13 cellular contexts compared by ENCODE assay signal in the genomic region with DNA sequence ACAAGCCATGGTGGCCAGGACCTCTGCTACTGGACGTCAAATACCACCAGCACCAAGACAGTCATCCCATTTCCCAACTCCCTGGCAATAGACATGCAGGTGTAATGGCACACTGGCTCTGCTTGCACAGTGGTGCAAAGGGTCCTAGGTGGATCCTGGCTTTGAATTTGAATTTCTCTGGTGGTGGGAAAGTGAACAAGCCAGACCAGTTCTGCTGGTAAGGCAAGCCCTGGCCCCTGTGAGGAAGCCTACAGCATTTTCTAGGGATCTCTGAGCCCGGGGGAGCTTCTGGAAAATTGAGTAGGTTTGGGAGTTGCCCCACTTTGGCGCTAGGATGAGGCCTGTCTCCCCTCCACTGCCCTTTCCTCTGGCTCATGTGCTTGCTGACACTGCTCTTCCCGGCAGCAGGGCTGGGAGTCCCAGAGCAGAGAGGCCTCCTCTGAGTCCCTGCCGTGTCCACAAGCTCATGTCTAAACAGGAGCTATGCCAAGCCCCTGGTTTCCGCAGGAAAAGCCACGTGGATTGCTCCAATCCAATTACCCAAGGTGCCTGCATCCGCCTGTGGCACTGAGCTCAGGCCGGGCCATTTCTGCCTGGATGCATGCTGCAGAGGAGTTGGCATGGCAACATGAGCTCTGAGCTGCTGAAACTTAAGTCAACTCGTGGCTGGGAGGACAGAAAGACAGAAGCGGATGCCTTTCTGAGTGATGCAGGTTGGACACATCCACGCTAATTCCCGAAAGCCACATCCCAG.
A peak's percentile ranks its signal among the peaks of the same experiment; 100 is the strongest.
DNase-seq lines count a peak whose midpoint lies in the region; ATAC-seq and TF ChIP-seq lines count a peak whose summit lies in the region.
"Had no signal": no experiment of that assay in that cellular context is flagged by ENCODE, and none has a peak within 500 bp of the region (broad histone marks: within the 10 kb centered on the region; RNA-seq: fewer than 3 reads in every experiment).

No MANE protein-coding gene starts in this region.

- H3K79me1 ChIP-seq in trophoblast cell (ENCODE audit: low read length): no peaks in the 10 kb centered on the region

- no peak overlapping the region for H3K4ac ChIP-seq in trophoblast cell (ENCODE audit: low read depth, low read length)

- no peak overlapping the region for H3K14ac ChIP-seq in trophoblast cell (ENCODE audit: low read length)

- peak overlapping the region in 1 of 2 experiments; percentile 23; a peak in 1 of 4 replicates for H3K4me3 ChIP-seq in DND-41 (ENCODE audit: low read depth in 1 of 2, low read length in 2 of 2)
- no peak overlapping the region for H3K4me3 ChIP-seq in epithelial cell of esophagus (ENCODE audit: low read length)
- no peak overlapping the region for H3K4me3 ChIP-seq in trophoblast cell (ENCODE audit: low read depth, low read length)

- ATAC-seq in DND-41 (ENCODE audit: insufficient read depth, low read depth) (no peak), HG03342 (IDR thresholded peaks at IDR 0.05; ENCODE audit: unreplicated experiment) (no peak)
- ATAC-seq: activated CD8-positive, alpha-beta memory T cell treated with anti-CD3 and anti-CD28 coated beads, Interleukin-2, amount 10 ng/mL, durations not matched to agents 7 days and 5 days; naive thymus-derived CD4-positive, alpha-beta T cell; T-cell had no signal

- WGBS in trophoblast cell (ENCODE audit: extremely low coverage, insufficient coverage, insufficient read length): no CpG with 5 or more reads among the region's 13 CpGs

- H3K23ac ChIP-seq in trophoblast cell (ENCODE audit: low read length): no peak overlapping the region

- H4K20me1 ChIP-seq in DND-41 (ENCODE audit: insufficient read depth, low read length): no peaks in the 10 kb centered on the region

- H3K27ac Mint-ChIP-seq in activated T-cell treated with anti-CD3 and anti-CD28 coated beads, Interleukin-2, amount 50 U/mL, for 24 hours: no peak overlapping the region
- H3K27ac Mint-ChIP-seq: activated CD8-positive, alpha-beta memory T cell treated with anti-CD3 and anti-CD28 coated beads, Interleukin-2, amount 10 ng/mL, durations not matched to agents 7 days and 5 days; T-cell had no signal

- H3K9ac ChIP-seq in DND-41 (ENCODE audit: low read depth, low read length): peak overlapping the region; percentile 62
- H3K9ac ChIP-seq in trophoblast cell (ENCODE audit: low read length): no peak overlapping the region

- no peak for TF ChIP-seq CTCF in DND-41 (IDR thresholded peaks at IDR 0.05; ENCODE audit: borderline replicate concordance, extremely low read depth, low read length, poor library complexity, severe bottlenecking)
- no peak for TF ChIP-seq CTCF in epithelial cell of esophagus (IDR thresholded peaks at IDR 0.05; ENCODE audit: insufficient read depth, low read depth, low read length, missing control alignments)

- H3K4me1 ChIP-seq in DND-41 (ENCODE audit: insufficient read depth, low read length): peaks cover 94% of the 10 kb centered on the region
- H3K4me1 ChIP-seq in trophoblast cell (ENCODE audit: control insufficient read depth in 1 of 2, insufficient read depth in 2 of 2, low read length in 2 of 2): peaks cover 29 to 30% of the 10 kb centered on the region in 2 experiments

- no peak overlapping the region for H3K18ac ChIP-seq in trophoblast cell (ENCODE audit: low read length)

- DNase-seq in DND-41 (peak; percentile 34), SK-N-DZ (ENCODE audit: low spot score) (peak; percentile 67), epithelial cell of esophagus (ENCODE audit: low read depth) (peak; percentile 54), trophoblast cell (peak in 1 of 2 donors; percentile 22), DMS153 (lab: John Stamatoyannopoulos, UW) (no peak)
- no peak for DNase-seq in activated T-cell treated with anti-CD3 and anti-CD28 coated beads, Interleukin-2, amount 50 U/mL, for 24 hours
- DNase-seq: activated CD8-positive, alpha-beta memory T cell treated with anti-CD3 and anti-CD28 coated beads, Interleukin-2, amount 10 ng/mL, durations not matched to agents 7 days and 5 days; effector CD4-positive, alpha-beta T cell; NCI-H1694; NCI-H774; T-cell had no signal

- H3K27ac ChIP-seq in DND-41 (ENCODE audit: low read length) (peak overlapping the region; percentile 98), trophoblast cell (ENCODE audit: low read depth, low read length) (no peak overlapping the region)

- no peak overlapping the region for H2AK5ac ChIP-seq in trophoblast cell (ENCODE audit: low read length)

- no peak overlapping the region for H3K4me3 Mint-ChIP-seq in activated T-cell treated with anti-CD3 and anti-CD28 coated beads, Interleukin-2, amount 50 U/mL, for 24 hours
- H3K4me3 Mint-ChIP-seq: activated CD8-positive, alpha-beta memory T cell treated with anti-CD3 and anti-CD28 coated beads, Interleukin-2, amount 10 ng/mL, durations not matched to agents 7 days and 5 days; T-cell had no signal

- H4K91ac ChIP-seq in trophoblast cell (ENCODE audit: low read depth, low read length): no peak overlapping the region

- H2AFZ ChIP-seq in DND-41 (ENCODE audit: low read depth, low read length) (no peak overlapping the region), trophoblast cell (ENCODE audit: insufficient read depth, low read length, poor library complexity) (no peak overlapping the region)

- H3K27me3 Mint-ChIP-seq in activated T-cell treated with anti-CD3 and anti-CD28 coated beads, Interleukin-2, amount 50 U/mL, for 24 hours: no peaks in the 10 kb centered on the region
- H3K27me3 Mint-ChIP-seq: T-cell had no signal

- no peaks in the 10 kb centered on the region for H3K36me3 Mint-ChIP-seq in activated T-cell treated with anti-CD3 and anti-CD28 coated beads, Interleukin-2, amount 50 U/mL, for 24 hours (ENCODE audit: low read depth)
- H3K36me3 Mint-ChIP-seq: activated CD8-positive, alpha-beta memory T cell treated with anti-CD3 and anti-CD28 coated beads, Interleukin-2, amount 10 ng/mL, durations not matched to agents 7 days and 5 days; naive thymus-derived CD4-positive, alpha-beta T cell; T-cell had no signal

- no peak overlapping the region for H4K8ac ChIP-seq in trophoblast cell (ENCODE audit: low read depth, low read length)

- peak overlapping the region; percentile 63 for H3K4me2 ChIP-seq in DND-41 (ENCODE audit: insufficient read depth, low read length)
- peak overlapping the region; percentile 23 for H3K4me2 ChIP-seq in trophoblast cell (ENCODE audit: low read length)

- no peaks in the 10 kb centered on the region for H3K9me3 ChIP-seq in DND-41 (ENCODE audit: insufficient read depth, low read length, severe bottlenecking)
- H3K9me3 ChIP-seq in trophoblast cell (ENCODE audit: insufficient read depth, low read depth, low read length): peaks cover 2% of the 10 kb centered on the region

- H3K36me3 ChIP-seq in DND-41 (ENCODE audit: insufficient read depth, low read length) (no peaks in the 10 kb centered on the region), trophoblast cell (ENCODE audit: control insufficient read depth in 1 of 2, insufficient read depth in 2 of 2, low read length in 2 of 2) (no peaks in the 10 kb centered on the region)

- peaks cover 14% of the 10 kb centered on the region for H3K4me1 Mint-ChIP-seq in activated T-cell treated with anti-CD3 and anti-CD28 coated beads, Interleukin-2, amount 50 U/mL, for 24 hours (ENCODE audit: low read depth)

- H3K79me2 ChIP-seq in DND-41 (ENCODE audit: insufficient read depth, low read length): peaks cover 57% of the 10 kb centered on the region
- H3K79me2 ChIP-seq in trophoblast cell (ENCODE audit: control insufficient read depth, insufficient read depth, low read length, poor library complexity): no peaks in the 10 kb centered on the region

- no peaks in the 10 kb centered on the region for H3K9me3 Mint-ChIP-seq in activated T-cell treated with anti-CD3 and anti-CD28 coated beads, Interleukin-2, amount 50 U/mL, for 24 hours
- H3K9me3 Mint-ChIP-seq: naive thymus-derived CD4-positive, alpha-beta T cell; T-cell had no signal

- H4K12ac ChIP-seq in trophoblast cell (ENCODE audit: low read depth, low read length): no peak overlapping the region

- no peak overlapping the region for H2BK12ac ChIP-seq in trophoblast cell (ENCODE audit: low read length)

- no peak overlapping the region for H2BK5ac ChIP-seq in trophoblast cell (ENCODE audit: low read depth, low read length, poor library complexity)

- no peak overlapping the region for H2BK120ac ChIP-seq in trophoblast cell (ENCODE audit: insufficient read depth, low read length, poor library complexity)

- H3K27me3 ChIP-seq in DND-41 (ENCODE audit: insufficient read depth, low read length, poor library complexity) (no peaks in the 10 kb centered on the region), trophoblast cell (ENCODE audit: insufficient read depth, low read length) (no peaks in the 10 kb centered on the region)

Comparison
In these comparisons a context has a peak if more than half of its experiments do, and no peak if none do; other contexts are left out.
1. DNase-seq: peak in DND-41 (single experiment), SK-N-DZ (single experiment) and epithelial cell of esophagus (single experiment); none in DMS153 (single experiment) and activated T-cell treated with anti-CD3 and anti-CD28 coated beads, Interleukin-2, amount 50 U/mL, for 24 hours (single experiment).